ENCODE assay signal across 1 cellular context in the genomic region with DNA sequence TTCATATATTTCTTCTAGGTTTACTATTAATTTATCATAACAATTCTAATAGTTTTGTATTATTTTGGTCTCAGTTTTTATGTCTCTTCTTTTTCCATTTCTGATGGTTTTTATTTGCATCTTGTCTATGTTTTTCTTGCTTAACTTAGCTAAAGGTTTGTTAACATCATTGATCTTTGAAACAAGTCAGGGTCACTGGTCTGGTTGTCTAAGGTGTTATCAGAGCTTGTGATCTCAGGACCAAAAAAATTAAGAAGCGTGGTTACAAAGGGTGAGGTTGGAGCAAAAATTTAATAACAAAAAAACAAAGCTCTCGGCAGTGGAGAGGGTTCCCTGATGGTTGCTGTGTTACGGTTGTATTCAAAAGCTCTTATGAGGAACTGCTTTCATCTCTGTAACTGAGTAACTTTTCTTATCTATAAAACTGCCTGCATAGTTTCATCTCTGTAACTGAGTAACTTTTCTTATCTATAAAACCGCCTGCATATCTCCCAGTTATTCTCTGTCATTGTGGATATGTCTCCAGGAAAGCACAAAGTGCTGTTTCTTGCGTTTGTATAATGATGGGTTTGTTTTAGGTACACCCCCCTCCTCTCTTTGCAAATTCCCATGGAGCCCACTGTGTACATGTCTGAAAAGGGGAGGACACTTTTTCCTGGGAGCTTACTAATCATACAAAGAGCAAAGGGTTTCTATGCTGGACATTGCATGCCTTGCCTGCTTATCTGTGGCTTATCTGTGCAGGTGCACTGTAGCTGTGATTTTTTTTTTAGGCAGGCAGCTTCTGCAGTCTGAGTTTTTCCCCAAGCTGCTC.
TF ChIP-seq lines count a peak whose summit lies in the region.

No MANE protein-coding gene starts in this region.

TF ChIP-seq in HepG2, 621 proteins besides CTCF, POLR2A, EP300 and RAD21 (continued from another document and continues in another):
- no peak for TF ChIP-seq ZNF530 (CRISPR knock-in tag; IDR thresholded peaks at IDR 0.05; ENCODE audit: low read depth)
- no peak for TF ChIP-seq ZNF776 (CRISPR knock-in tag; IDR thresholded peaks at IDR 0.05)
- TF ChIP-seq, protein P1, sequence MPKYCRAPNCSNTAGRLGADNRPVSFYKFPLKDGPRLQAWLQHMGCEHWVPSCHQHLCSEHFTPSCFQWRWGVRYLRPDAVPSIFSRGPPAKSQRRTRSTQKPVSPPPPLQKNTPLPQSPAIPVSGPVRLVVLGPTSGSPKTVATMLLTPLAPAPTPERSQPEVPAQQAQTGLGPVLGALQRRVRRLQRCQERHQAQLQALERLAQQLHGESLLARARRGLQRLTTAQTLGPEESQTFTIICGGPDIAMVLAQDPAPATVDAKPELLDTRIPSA (CRISPR knock-in tag; IDR thresholded peaks at IDR 0.05; ENCODE audit: borderline replicate concordance), result no peak
- TF ChIP-seq ZSCAN9 (CRISPR knock-in tag; IDR thresholded peaks at IDR 0.05; ENCODE audit: borderline replicate concordance), result no peak
- no peak; the same call in 1 of the 2 replicates for TF ChIP-seq DNMT3B (CRISPR knock-in tag; conservative IDR thresholded peaks at IDR 0.05)
- TF ChIP-seq, protein P2, sequence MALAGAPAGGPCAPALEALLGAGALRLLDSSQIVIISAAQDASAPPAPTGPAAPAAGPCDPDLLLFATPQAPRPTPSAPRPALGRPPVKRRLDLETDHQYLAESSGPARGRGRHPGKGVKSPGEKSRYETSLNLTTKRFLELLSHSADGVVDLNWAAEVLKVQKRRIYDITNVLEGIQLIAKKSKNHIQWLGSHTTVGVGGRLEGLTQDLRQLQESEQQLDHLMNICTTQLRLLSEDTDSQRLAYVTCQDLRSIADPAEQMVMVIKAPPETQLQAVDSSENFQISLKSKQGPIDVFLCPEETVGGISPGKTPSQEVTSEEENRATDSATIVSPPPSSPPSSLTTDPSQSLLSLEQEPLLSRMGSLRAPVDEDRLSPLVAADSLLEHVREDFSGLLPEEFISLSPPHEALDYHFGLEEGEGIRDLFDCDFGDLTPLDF (CRISPR knock-in tag; IDR thresholded peaks at IDR 0.05), result no peak
- peak; percentile 92 for TF ChIP-seq GATAD2A (CRISPR knock-in tag; IDR thresholded peaks at IDR 0.05)
- TF ChIP-seq KLF6 (CRISPR knock-in tag; IDR thresholded peaks at IDR 0.05), result peak; percentile 61
- no peak for TF ChIP-seq ZNF777 (CRISPR knock-in tag; IDR thresholded peaks at IDR 0.05)
- TF ChIP-seq, protein P3, sequence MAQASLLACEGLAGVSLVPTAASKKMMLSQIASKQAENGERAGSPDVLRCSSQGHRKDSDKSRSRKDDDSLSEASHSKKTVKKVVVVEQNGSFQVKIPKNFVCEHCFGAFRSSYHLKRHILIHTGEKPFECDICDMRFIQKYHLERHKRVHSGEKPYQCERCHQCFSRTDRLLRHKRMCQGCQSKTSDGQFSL (CRISPR knock-in tag; IDR thresholded peaks at IDR 0.05), result peak; percentile 88; the same call in 1 of the 2 replicates
- TF ChIP-seq NFE2L1 (CRISPR knock-in tag; IDR thresholded peaks at IDR 0.05; ENCODE audit: borderline replicate concordance), result no peak
- TF ChIP-seq MIER2 (CRISPR knock-in tag; IDR thresholded peaks at IDR 0.05), result peak; percentile 75
- no peak for TF ChIP-seq ZNF432 (CRISPR knock-in tag; IDR thresholded peaks at IDR 0.05; ENCODE audit: borderline replicate concordance)
- peak; percentile 6; the same call in 1 of the 2 replicates for TF ChIP-seq LCORL (IDR thresholded peaks at IDR 0.05)
- TF ChIP-seq LCORL (CRISPR knock-in tag; IDR thresholded peaks at IDR 0.05), result peak; percentile 86
- TF ChIP-seq ZFP62 (CRISPR knock-in tag; IDR thresholded peaks at IDR 0.05), result no peak
- TF ChIP-seq ZNF563 (CRISPR knock-in tag; IDR thresholded peaks at IDR 0.05), result no peak
- TF ChIP-seq GTF2F1 (IDR thresholded peaks at IDR 0.05; ENCODE audit: low read length), result 0 out of 2 replicates have a peak, but pooled peaks have one; percentile 21
- TF ChIP-seq, protein P4, sequence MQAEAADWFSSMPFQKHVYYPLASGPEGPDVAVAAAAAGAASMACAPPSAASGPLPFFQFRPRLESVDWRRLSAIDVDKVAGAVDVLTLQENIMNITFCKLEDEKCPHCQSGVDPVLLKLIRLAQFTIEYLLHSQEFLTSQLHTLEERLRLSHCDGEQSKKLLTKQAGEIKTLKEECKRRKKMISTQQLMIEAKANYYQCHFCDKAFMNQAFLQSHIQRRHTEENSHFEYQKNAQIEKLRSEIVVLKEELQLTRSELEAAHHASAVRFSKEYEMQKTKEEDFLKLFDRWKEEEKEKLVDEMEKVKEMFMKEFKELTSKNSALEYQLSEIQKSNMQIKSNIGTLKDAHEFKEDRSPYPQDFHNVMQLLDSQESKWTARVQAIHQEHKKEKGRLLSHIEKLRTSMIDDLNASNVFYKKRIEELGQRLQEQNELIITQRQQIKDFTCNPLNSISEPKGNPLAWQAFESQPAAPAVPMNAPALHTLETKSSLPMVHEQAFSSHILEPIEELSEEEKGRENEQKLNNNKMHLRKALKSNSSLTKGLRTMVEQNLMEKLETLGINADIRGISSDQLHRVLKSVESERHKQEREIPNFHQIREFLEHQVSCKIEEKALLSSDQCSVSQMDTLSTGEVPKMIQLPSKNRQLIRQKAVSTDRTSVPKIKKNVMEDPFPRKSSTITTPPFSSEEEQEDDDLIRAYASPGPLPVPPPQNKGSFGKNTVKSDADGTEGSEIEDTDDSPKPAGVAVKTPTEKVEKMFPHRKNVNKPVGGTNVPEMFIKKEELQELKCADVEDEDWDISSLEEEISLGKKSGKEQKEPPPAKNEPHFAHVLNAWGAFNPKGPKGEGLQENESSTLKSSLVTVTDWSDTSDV (CRISPR knock-in tag; IDR thresholded peaks at IDR 0.05), result no peak
- peak; percentile 80 for TF ChIP-seq FOXO1 (CRISPR knock-in tag; IDR thresholded peaks at IDR 0.05)
- TF ChIP-seq, protein P5, sequence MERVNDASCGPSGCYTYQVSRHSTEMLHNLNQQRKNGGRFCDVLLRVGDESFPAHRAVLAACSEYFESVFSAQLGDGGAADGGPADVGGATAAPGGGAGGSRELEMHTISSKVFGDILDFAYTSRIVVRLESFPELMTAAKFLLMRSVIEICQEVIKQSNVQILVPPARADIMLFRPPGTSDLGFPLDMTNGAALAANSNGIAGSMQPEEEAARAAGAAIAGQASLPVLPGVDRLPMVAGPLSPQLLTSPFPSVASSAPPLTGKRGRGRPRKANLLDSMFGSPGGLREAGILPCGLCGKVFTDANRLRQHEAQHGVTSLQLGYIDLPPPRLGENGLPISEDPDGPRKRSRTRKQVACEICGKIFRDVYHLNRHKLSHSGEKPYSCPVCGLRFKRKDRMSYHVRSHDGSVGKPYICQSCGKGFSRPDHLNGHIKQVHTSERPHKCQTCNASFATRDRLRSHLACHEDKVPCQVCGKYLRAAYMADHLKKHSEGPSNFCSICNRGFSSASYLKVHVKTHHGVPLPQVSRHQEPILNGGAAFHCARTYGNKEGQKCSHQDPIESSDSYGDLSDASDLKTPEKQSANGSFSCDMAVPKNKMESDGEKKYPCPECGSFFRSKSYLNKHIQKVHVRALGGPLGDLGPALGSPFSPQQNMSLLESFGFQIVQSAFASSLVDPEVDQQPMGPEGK (CRISPR knock-in tag; IDR thresholded peaks at IDR 0.05), result peak; percentile 88
- TF ChIP-seq, protein P6, sequence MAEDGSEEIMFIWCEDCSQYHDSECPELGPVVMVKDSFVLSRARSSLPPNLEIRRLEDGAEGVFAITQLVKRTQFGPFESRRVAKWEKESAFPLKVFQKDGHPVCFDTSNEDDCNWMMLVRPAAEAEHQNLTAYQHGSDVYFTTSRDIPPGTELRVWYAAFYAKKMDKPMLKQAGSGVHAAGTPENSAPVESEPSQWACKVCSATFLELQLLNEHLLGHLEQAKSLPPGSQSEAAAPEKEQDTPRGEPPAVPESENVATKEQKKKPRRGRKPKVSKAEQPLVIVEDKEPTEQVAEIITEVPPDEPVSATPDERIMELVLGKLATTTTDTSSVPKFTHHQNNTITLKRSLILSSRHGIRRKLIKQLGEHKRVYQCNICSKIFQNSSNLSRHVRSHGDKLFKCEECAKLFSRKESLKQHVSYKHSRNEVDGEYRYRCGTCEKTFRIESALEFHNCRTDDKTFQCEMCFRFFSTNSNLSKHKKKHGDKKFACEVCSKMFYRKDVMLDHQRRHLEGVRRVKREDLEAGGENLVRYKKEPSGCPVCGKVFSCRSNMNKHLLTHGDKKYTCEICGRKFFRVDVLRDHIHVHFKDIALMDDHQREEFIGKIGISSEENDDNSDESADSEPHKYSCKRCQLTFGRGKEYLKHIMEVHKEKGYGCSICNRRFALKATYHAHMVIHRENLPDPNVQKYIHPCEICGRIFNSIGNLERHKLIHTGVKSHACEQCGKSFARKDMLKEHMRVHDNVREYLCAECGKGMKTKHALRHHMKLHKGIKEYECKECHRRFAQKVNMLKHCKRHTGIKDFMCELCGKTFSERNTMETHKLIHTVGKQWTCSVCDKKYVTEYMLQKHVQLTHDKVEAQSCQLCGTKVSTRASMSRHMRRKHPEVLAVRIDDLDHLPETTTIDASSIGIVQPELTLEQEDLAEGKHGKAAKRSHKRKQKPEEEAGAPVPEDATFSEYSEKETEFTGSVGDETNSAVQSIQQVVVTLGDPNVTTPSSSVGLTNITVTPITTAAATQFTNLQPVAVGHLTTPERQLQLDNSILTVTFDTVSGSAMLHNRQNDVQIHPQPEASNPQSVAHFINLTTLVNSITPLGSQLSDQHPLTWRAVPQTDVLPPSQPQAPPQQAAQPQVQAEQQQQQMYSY (CRISPR knock-in tag; IDR thresholded peaks at IDR 0.05), result no peak
- TF ChIP-seq ZNF703 (CRISPR knock-in tag; IDR thresholded peaks at IDR 0.05; ENCODE audit: borderline replicate concordance), result no peak
- TF ChIP-seq CHCHD3 (CRISPR knock-in tag; IDR thresholded peaks at IDR 0.05), result no peak
- TF ChIP-seq MTF2 (CRISPR knock-in tag; IDR thresholded peaks at IDR 0.05; ENCODE audit: borderline replicate concordance), result no peak
- no peak for TF ChIP-seq SCMH1 (CRISPR knock-in tag; IDR thresholded peaks at IDR 0.05; ENCODE audit: borderline replicate concordance)
- no peak for TF ChIP-seq THYN1 (CRISPR knock-in tag; IDR thresholded peaks at IDR 0.05; ENCODE audit: borderline replicate concordance, low read depth)
- TF ChIP-seq AGO2 (optimal IDR thresholded peaks at IDR 0.05; ENCODE audit: low read depth, low read length), result no peak
- TF ChIP-seq ZMAT3 (CRISPR knock-in tag; conservative IDR thresholded peaks at IDR 0.05), result no peak; the same call in 1 of the 2 replicates
- TF ChIP-seq POGZ (CRISPR knock-in tag; IDR thresholded peaks at IDR 0.05), result peak; percentile 89
- TF ChIP-seq, protein P7, sequence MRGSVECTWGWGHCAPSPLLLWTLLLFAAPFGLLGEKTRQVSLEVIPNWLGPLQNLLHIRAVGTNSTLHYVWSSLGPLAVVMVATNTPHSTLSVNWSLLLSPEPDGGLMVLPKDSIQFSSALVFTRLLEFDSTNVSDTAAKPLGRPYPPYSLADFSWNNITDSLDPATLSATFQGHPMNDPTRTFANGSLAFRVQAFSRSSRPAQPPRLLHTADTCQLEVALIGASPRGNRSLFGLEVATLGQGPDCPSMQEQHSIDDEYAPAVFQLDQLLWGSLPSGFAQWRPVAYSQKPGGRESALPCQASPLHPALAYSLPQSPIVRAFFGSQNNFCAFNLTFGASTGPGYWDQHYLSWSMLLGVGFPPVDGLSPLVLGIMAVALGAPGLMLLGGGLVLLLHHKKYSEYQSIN (CRISPR knock-in tag; IDR thresholded peaks at IDR 0.05; ENCODE audit: borderline replicate concordance), result no peak
- TF ChIP-seq, protein P8, sequence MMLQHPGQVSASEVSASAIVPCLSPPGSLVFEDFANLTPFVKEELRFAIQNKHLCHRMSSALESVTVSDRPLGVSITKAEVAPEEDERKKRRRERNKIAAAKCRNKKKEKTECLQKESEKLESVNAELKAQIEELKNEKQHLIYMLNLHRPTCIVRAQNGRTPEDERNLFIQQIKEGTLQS (CRISPR knock-in tag; IDR thresholded peaks at IDR 0.05), result no peak; the same call in 1 of the 2 replicates
- no peak; the same call in 1 of the 2 replicates for TF ChIP-seq CHD4 (IDR thresholded peaks at IDR 0.05; ENCODE audit: borderline replicate concordance, low read length)
- peak; percentile 92 for TF ChIP-seq TCF7L2 (IDR thresholded peaks at IDR 0.05; ENCODE audit: low read depth, low read length)
- TF ChIP-seq EZH2 (conservative IDR thresholded peaks at IDR 0.05; ENCODE audit: low read depth, low read length), result no peak
- no peak for TF ChIP-seq HOXA9 (CRISPR knock-in tag; IDR thresholded peaks at IDR 0.05; ENCODE audit: borderline replicate concordance)
- no peak for TF ChIP-seq ZSCAN25 (CRISPR knock-in tag; IDR thresholded peaks at IDR 0.05)
- no peak for TF ChIP-seq ZNF282 (IDR thresholded peaks at IDR 0.05; ENCODE audit: partially characterized antibody)
- peak; percentile 97 for TF ChIP-seq ISL2 (CRISPR knock-in tag; IDR thresholded peaks at IDR 0.05)
- no peak for TF ChIP-seq NFE2 (CRISPR knock-in tag; IDR thresholded peaks at IDR 0.05)
- TF ChIP-seq RAD51 (IDR thresholded peaks at IDR 0.05; ENCODE audit: borderline replicate concordance), result no peak
- TF ChIP-seq PCBP2 (optimal IDR thresholded peaks at IDR 0.05; ENCODE audit: low read depth, low read length, poor library complexity, severe bottlenecking), result no peak
- no peak for TF ChIP-seq ZFP37 (CRISPR knock-in tag; IDR thresholded peaks at IDR 0.05; ENCODE audit: borderline replicate concordance)
- no peak for TF ChIP-seq ZNF296 (CRISPR knock-in tag; conservative IDR thresholded peaks at IDR 0.05)
- TF ChIP-seq FOSL1 (CRISPR knock-in tag; IDR thresholded peaks at IDR 0.05; ENCODE audit: borderline replicate concordance), result no peak
- no peak for TF ChIP-seq ZNF451 (CRISPR knock-in tag; IDR thresholded peaks at IDR 0.05)
- TF ChIP-seq RFXANK (CRISPR knock-in tag; IDR thresholded peaks at IDR 0.05), result no peak
- TF ChIP-seq ZNF772 (CRISPR knock-in tag; IDR thresholded peaks at IDR 0.05), result peak; percentile 35; the same call in 1 of the 2 replicates
- peak; percentile 25; the same call in 1 of the 2 replicates for TF ChIP-seq STAT5B (CRISPR knock-in tag; IDR thresholded peaks at IDR 0.05)
- TF ChIP-seq, protein P9, sequence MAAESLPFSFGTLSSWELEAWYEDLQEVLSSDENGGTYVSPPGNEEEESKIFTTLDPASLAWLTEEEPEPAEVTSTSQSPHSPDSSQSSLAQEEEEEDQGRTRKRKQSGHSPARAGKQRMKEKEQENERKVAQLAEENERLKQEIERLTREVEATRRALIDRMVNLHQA (CRISPR knock-in tag; IDR thresholded peaks at IDR 0.05), result no peak
- TF ChIP-seq, protein P10, sequence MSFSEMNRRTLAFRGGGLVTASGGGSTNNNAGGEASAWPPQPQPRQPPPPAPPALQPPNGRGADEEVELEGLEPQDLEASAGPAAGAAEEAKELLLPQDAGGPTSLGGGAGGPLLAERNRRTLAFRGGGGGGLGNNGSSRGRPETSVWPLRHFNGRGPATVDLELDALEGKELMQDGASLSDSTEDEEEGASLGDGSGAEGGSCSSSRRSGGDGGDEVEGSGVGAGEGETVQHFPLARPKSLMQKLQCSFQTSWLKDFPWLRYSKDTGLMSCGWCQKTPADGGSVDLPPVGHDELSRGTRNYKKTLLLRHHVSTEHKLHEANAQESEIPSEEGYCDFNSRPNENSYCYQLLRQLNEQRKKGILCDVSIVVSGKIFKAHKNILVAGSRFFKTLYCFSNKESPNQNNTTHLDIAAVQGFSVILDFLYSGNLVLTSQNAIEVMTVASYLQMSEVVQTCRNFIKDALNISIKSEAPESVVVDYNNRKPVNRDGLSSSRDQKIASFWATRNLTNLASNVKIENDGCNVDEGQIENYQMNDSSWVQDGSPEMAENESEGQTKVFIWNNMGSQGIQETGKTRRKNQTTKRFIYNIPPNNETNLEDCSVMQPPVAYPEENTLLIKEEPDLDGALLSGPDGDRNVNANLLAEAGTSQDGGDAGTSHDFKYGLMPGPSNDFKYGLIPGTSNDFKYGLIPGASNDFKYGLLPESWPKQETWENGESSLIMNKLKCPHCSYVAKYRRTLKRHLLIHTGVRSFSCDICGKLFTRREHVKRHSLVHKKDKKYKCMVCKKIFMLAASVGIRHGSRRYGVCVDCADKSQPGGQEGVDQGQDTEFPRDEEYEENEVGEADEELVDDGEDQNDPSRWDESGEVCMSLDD (CRISPR knock-in tag; IDR thresholded peaks at IDR 0.05; ENCODE audit: borderline replicate concordance), result no peak
- no peak for TF ChIP-seq IKZF4 (CRISPR knock-in tag; IDR thresholded peaks at IDR 0.05; ENCODE audit: borderline replicate concordance, low read depth, not compliant biosample characterization)
